ENCODE assay signal across 22 cellular contexts in genomic region chr1:210072129-210072528, GRCh38.
A peak's percentile ranks its signal among the peaks of the same experiment; 100 is the strongest.
DNase-seq lines count a peak whose midpoint lies in the region; ATAC-seq and TF ChIP-seq lines count a peak whose summit lies in the region.
"Had no signal": no experiment of that assay in that cellular context is flagged by ENCODE, and none has a peak within 500 bp of the region (broad histone marks: within the 10 kb centered on the region; RNA-seq: fewer than 3 reads in every experiment).

No MANE protein-coding gene starts in this region.

- no peak overlapping the region for H3K4me2 ChIP-seq in MM.1S (ENCODE audit: low read depth, low read length)
- H3K4me2 ChIP-seq: BLaER1 treated with 17β-estradiol and CSF1 and Interleukin-3, amounts not matched to agents 10 nM and 100 nM; PC-9 had no signal

- H3K4me3 ChIP-seq in AG09309 (ENCODE audit: control insufficient read depth, low read depth, low read length) (no peak overlapping the region), MM.1S (ENCODE audit: low read length) (no peak overlapping the region)
- H3K4me3 ChIP-seq: BLaER1 treated with 17β-estradiol and CSF1 and Interleukin-3, amounts not matched to agents 10 nM and 100 nM; gastrocnemius medialis; left ventricle myocardium inferior; PC-9; thoracic aorta had no signal

- H3K4me1 Mint-ChIP-seq in activated T-cell treated with anti-CD3 and anti-CD28 coated beads, Interleukin-2, amount 50 U/mL, for 4 hours (ENCODE audit: low read depth): no peaks in the 10 kb centered on the region
- H3K4me1 Mint-ChIP-seq: activated naive CD8-positive, alpha-beta T cell treated with anti-CD3 and anti-CD28 coated beads, Interleukin-2, amount 10 ng/mL, durations not matched to agents 7 days and 5 days had no signal

- H3K79me2 ChIP-seq in MM.1S (ENCODE audit: low read length): no peaks in the 10 kb centered on the region

- H3K27ac ChIP-seq in MM.1S (ENCODE audit: low read length): no peak overlapping the region
- H3K27ac ChIP-seq: BLaER1 treated with 17β-estradiol and CSF1 and Interleukin-3, amounts not matched to agents 10 nM and 100 nM; gastrocnemius medialis; left ventricle myocardium inferior; PC-9; thoracic aorta had no signal

- no peaks in the 10 kb centered on the region for H3K4me1 ChIP-seq in MM.1S (ENCODE audit: low read length)
- H3K4me1 ChIP-seq: BLaER1 treated with 17β-estradiol and CSF1 and Interleukin-3, amounts not matched to agents 10 nM and 100 nM; gastrocnemius medialis; left ventricle myocardium inferior had no signal

- no peaks in the 10 kb centered on the region for H3K36me3 Mint-ChIP-seq in activated T-cell treated with anti-CD3 and anti-CD28 coated beads, Interleukin-2, amount 50 U/mL, for 4 hours (ENCODE audit: insufficient read depth)
- H3K36me3 Mint-ChIP-seq: activated naive CD8-positive, alpha-beta T cell treated with anti-CD3 and anti-CD28 coated beads, Interleukin-2, amount 10 ng/mL, durations not matched to agents 7 days and 5 days had no signal

- H3F3A ChIP-seq in MM.1S (ENCODE audit: insufficient read depth, low read length): no peaks in the 10 kb centered on the region

- H3K9ac ChIP-seq in MM.1S (ENCODE audit: low read length): no peak overlapping the region
- H3K9ac ChIP-seq: BLaER1 treated with 17β-estradiol and CSF1 and Interleukin-3, amounts not matched to agents 10 nM and 100 nM had no signal

- H3K9me2 ChIP-seq in MM.1S (replicated peaks; ENCODE audit: insufficient read depth, low read length): no peaks in the 10 kb centered on the region

- no peaks in the 10 kb centered on the region for H4K20me1 ChIP-seq in MM.1S (ENCODE audit: insufficient read depth, low read length)
- H4K20me1 ChIP-seq: BLaER1 treated with 17β-estradiol and CSF1 and Interleukin-3, amounts not matched to agents 10 nM and 100 nM had no signal

- H3K4me3 Mint-ChIP-seq in activated T-cell treated with anti-CD3 and anti-CD28 coated beads, Interleukin-2, amount 50 U/mL, for 4 hours: no peak overlapping the region
- H3K4me3 Mint-ChIP-seq: activated naive CD8-positive, alpha-beta T cell treated with anti-CD3 and anti-CD28 coated beads, Interleukin-2, amount 10 ng/mL, durations not matched to agents 7 days and 5 days had no signal

- H3K9me3 ChIP-seq in MM.1S (replicated peaks; ENCODE audit: insufficient read depth, low read length): no peaks in the 10 kb centered on the region
- H3K9me3 ChIP-seq: gastrocnemius medialis, left ventricle myocardium inferior, thoracic aorta had no signal

- no peaks in the 10 kb centered on the region for H3K9me3 Mint-ChIP-seq in activated T-cell treated with anti-CD3 and anti-CD28 coated beads, Interleukin-2, amount 50 U/mL, for 4 hours
- H3K9me3 Mint-ChIP-seq: activated naive CD8-positive, alpha-beta T cell treated with anti-CD3 and anti-CD28 coated beads, Interleukin-2, amount 10 ng/mL, durations not matched to agents 7 days and 5 days had no signal

- H2AFZ ChIP-seq in MM.1S (ENCODE audit: low read length): no peak overlapping the region
- H2AFZ ChIP-seq: PC-9 had no signal

- H3K27me3 Mint-ChIP-seq in activated T-cell treated with anti-CD3 and anti-CD28 coated beads, Interleukin-2, amount 50 U/mL, for 4 hours (ENCODE audit: low read depth): peaks cover 2% of the 10 kb centered on the region

- DNase-seq in AG09309 (ENCODE audit: low read depth): peak; percentile 34
- peak; percentile 15 for DNase-seq in GM04504 (ENCODE audit: low read depth)
- peak; percentile 39 for DNase-seq in RPMI7951 (ENCODE audit: low read depth)
- DNase-seq in fibroblast of peridontal ligament (ENCODE audit: extremely low read depth): peak; percentile 45
- DNase-seq in MM.1S: no peak
- DNase-seq in occipital lobe (lab: John Stamatoyannopoulos, UW): no peak
- DNase-seq in activated T-cell treated with anti-CD3 and anti-CD28 coated beads, Interleukin-2, amount 50 U/mL, for 4 hours: no peak
- DNase-seq: activated CD4-positive, alpha-beta T cell treated with anti-CD3 and anti-CD28 coated beads, Interleukin-2, amount 50 U/mL, for 1 hour; activated naive CD8-positive, alpha-beta T cell treated with anti-CD3 and anti-CD28 coated beads, Interleukin-2, amount 10 ng/mL, durations not matched to agents 7 days and 5 days; central memory CD4-positive, alpha-beta T cell; DMS79; effector memory CD4-positive, alpha-beta T cell; gastrocnemius medialis; Kasumi-1; left ventricle myocardium inferior; NCI-H1930; NCI-H524 treated with DMSO at 0.1 percent for 48 hours; PC-9; stimulated activated CD4-positive, alpha-beta T cell treated with anti-CD3 and anti-CD28 coated beads, Interleukin-4, amount 100 ng/mL, for 4 hours had no signal

- no peaks in the 10 kb centered on the region for H3K27me3 ChIP-seq in MM.1S (replicated peaks; ENCODE audit: insufficient read depth, low read length)
- H3K27me3 ChIP-seq: BLaER1 treated with 17β-estradiol and CSF1 and Interleukin-3, amounts not matched to agents 10 nM and 100 nM; gastrocnemius medialis had no signal

- H3K36me3 ChIP-seq in MM.1S (replicated peaks; ENCODE audit: insufficient read depth, low read length): no peaks in the 10 kb centered on the region
- H3K36me3 ChIP-seq: BLaER1 treated with 17β-estradiol and CSF1 and Interleukin-3, amounts not matched to agents 10 nM and 100 nM; gastrocnemius medialis; left ventricle myocardium inferior; thoracic aorta had no signal

- TF ChIP-seq CTCF in AG09309 (IDR thresholded peaks at IDR 0.05; ENCODE audit: control insufficient read depth, insufficient read depth, low read depth, low read length, missing control alignments) (no peak), MM.1S (IDR thresholded peaks at IDR 0.05; ENCODE audit: low read length) (no peak)

- ATAC-seq in HG02798 (IDR thresholded peaks at IDR 0.05; ENCODE audit: poor library complexity, unreplicated experiment): no peak
- ATAC-seq in activated T-cell treated with anti-CD3 and anti-CD28 coated beads, Interleukin-2, amount 50 U/mL, for 4 hours: no peak
- ATAC-seq: gastrocnemius medialis had no signal

Comparison
In these comparisons a context has a peak if more than half of its experiments do, and no peak if none do; other contexts are left out.
1. DNase-seq: peak in AG09309 (single experiment), GM04504 (single experiment), RPMI7951 (single experiment) and fibroblast of peridontal ligament (single experiment); none in MM.1S (single experiment), occipital lobe (single experiment) and activated T-cell treated with anti-CD3 and anti-CD28 coated beads, Interleukin-2, amount 50 U/mL, for 4 hours (single experiment).